Comparison of ENCODE assay signal across 27 cellular contexts in genomic region chr5:50808406-50808805, GRCh38.
DNase-seq lines count a peak whose midpoint lies in the region; ATAC-seq, FAIRE-seq and TF ChIP-seq lines count a peak whose summit lies in the region.
"Had no signal": no experiment of that assay in that cellular context is flagged by ENCODE, and none has a peak within 500 bp of the region (broad histone marks: within the 10 kb centered on the region; RNA-seq: fewer than 3 reads in every experiment).

No MANE protein-coding gene starts in this region.

- no peaks in the 10 kb centered on the region for H3K27me3 ChIP-seq in mesendoderm (ENCODE audit: insufficient read depth, low read length, poor library complexity)
- H3K27me3 ChIP-seq: SJSA1 had no signal

- H3K4me1 ChIP-seq in mesendoderm (ENCODE audit: control insufficient read depth, low read depth, low read length), result peaks cover 12% of the 10 kb centered on the region
- H3K4me1 ChIP-seq: SJSA1 had no signal

- no peaks in the 10 kb centered on the region for H3K27me3 Mint-ChIP-seq in dendritic cell treated with granulocyte-macrophage colony-stimulating factor and Interleukin-4, amounts not matched to agents 40 ng/mL and 50 ng/mL, for 4 days
- H3K27me3 Mint-ChIP-seq: B cell had no signal

- no peak overlapping the region for H3K4me3 Mint-ChIP-seq in dendritic cell treated with granulocyte-macrophage colony-stimulating factor and Interleukin-4, amounts not matched to agents 40 ng/mL and 50 ng/mL, for 4 days
- no peak overlapping the region for H3K4me3 Mint-ChIP-seq in stimulated activated effector memory CD8-positive, alpha-beta T cell treated with anti-CD3 and anti-CD28 coated beads, Interleukin-12 subunit alpha, Interleukin-12 subunit beta, amount 100 ng/mL, for 72 hours
- H3K4me3 Mint-ChIP-seq: B cell; CD8-positive, alpha-beta T cell had no signal

- H3K36me3 Mint-ChIP-seq in dendritic cell treated with granulocyte-macrophage colony-stimulating factor and Interleukin-4, amounts not matched to agents 40 ng/mL and 50 ng/mL, for 4 days (ENCODE audit: low read depth), result peaks cover 56% of the 10 kb centered on the region
- peaks cover 49% of the 10 kb centered on the region for H3K36me3 Mint-ChIP-seq in stimulated activated effector memory CD8-positive, alpha-beta T cell treated with anti-CD3 and anti-CD28 coated beads, Interleukin-12 subunit alpha, Interleukin-12 subunit beta, amount 100 ng/mL, for 72 hours

- no peak overlapping the region for H3K4ac ChIP-seq in mesendoderm (ENCODE audit: low read depth, low read length)

- H2BK15ac ChIP-seq in mesendoderm (replicated peaks; ENCODE audit: low read depth), result no peak overlapping the region

- H3K36me3 ChIP-seq in mesendoderm (ENCODE audit: control insufficient read depth, insufficient read depth, low read length), result no peaks in the 10 kb centered on the region
- H3K36me3 ChIP-seq: SJSA1 had no signal

- no peaks in the 10 kb centered on the region for H3K79me2 ChIP-seq in mesendoderm (ENCODE audit: control insufficient read depth, insufficient read depth, low read length)

- H3K4me3 ChIP-seq in mesendoderm (ENCODE audit: low read length), result no peak overlapping the region
- H3K4me3 ChIP-seq in foreskin fibroblast (ENCODE audit: low read depth in 1 of 2, low read length in 2 of 2), result no peak overlapping the region
- H3K4me3 ChIP-seq: K562, PC-9, SJSA1 had no signal

- no peak overlapping the region for H3K23ac ChIP-seq in mesendoderm (ENCODE audit: low read length)

- peak overlapping the region; percentile 30 for H3K27ac Mint-ChIP-seq in dendritic cell treated with granulocyte-macrophage colony-stimulating factor and Interleukin-4, amounts not matched to agents 40 ng/mL and 50 ng/mL, for 4 days
- peak overlapping the region; percentile 60 for H3K27ac Mint-ChIP-seq in stimulated activated effector memory CD8-positive, alpha-beta T cell treated with anti-CD3 and anti-CD28 coated beads, Interleukin-12 subunit alpha, Interleukin-12 subunit beta, amount 100 ng/mL, for 72 hours
- H3K27ac Mint-ChIP-seq: B cell had no signal

- peak; percentile 58 for DNase-seq in SK-MEL-5 (ENCODE audit: low read depth, low spot score)
- DNase-seq in mesendoderm, result peak; percentile 60
- no peak for DNase-seq in stimulated activated effector memory CD8-positive, alpha-beta T cell treated with anti-CD3 and anti-CD28 coated beads, Interleukin-12 subunit alpha, Interleukin-12 subunit beta, amount 100 ng/mL, for 72 hours (ENCODE audit: low spot score in 2 of 2)
- no peak for DNase-seq in NCI-H187 treated with DMSO at 0.1 percent for 48 hours (lab: John Stamatoyannopoulos, UW)
- DNase-seq in foreskin fibroblast, result no peak
- DNase-seq in T1000 (lab: John Stamatoyannopoulos, UW), result no peak
- no peak for DNase-seq in frontal cortex (ENCODE audit: low spot score in 2 of 2)
- DNase-seq: CD8-positive, alpha-beta T cell; DMS 273 treated with DMSO at 0.1 percent for 48 hours; GF-D8; HCEC 1CT; Kasumi-1; NCI-H1105 treated with DMSO at 0.1 percent for 48 hours; NCI-H146; NCI-H2029 treated with DMSO at 0.1 percent for 48 hours; NCI-H2227 treated with DMSO at 0.1 percent for 48 hours; NCI-H526 treated with DMSO at 0.1 percent for 48 hours; PC-9 had no signal

- H3K4me2 ChIP-seq in mesendoderm (ENCODE audit: low read length), result no peak overlapping the region
- H3K4me2 ChIP-seq: PC-9 had no signal

- in situ Hi-C loops in SK-MEL-5 (cut with HindIII; ENCODE audit: low pct_unique_long_range_greater_than_20kb, low sequenced_read_pairs), result no loop called here

- ATAC-seq in stimulated activated effector memory CD8-positive, alpha-beta T cell treated with anti-CD3 and anti-CD28 coated beads, Interleukin-12 subunit alpha, Interleukin-12 subunit beta, amount 100 ng/mL, for 72 hours, result no peak
- ATAC-seq: CD8-positive, alpha-beta T cell; K562; Right ventricle myocardium inferior had no signal

- H2BK120ac ChIP-seq in mesendoderm (ENCODE audit: low read depth, low read length), result no peak overlapping the region

- no peak for FAIRE-seq in frontal cortex (lab: Jason Lieb, UNC)
- FAIRE-seq: GM12892, H1, K562 had no signal

- H2AK5ac ChIP-seq in mesendoderm (ENCODE audit: low read length), result no peak overlapping the region

- no peak overlapping the region for H3K56ac ChIP-seq in mesendoderm (ENCODE audit: low read length)

- no peak overlapping the region for H2BK5ac ChIP-seq in mesendoderm (ENCODE audit: low read length)

- peaks cover 9% of the 10 kb centered on the region for H3K4me1 Mint-ChIP-seq in dendritic cell treated with granulocyte-macrophage colony-stimulating factor and Interleukin-4, amounts not matched to agents 40 ng/mL and 50 ng/mL, for 4 days (ENCODE audit: low read depth)
- H3K4me1 Mint-ChIP-seq in stimulated activated effector memory CD8-positive, alpha-beta T cell treated with anti-CD3 and anti-CD28 coated beads, Interleukin-12 subunit alpha, Interleukin-12 subunit beta, amount 100 ng/mL, for 72 hours, result peaks cover 34% of the 10 kb centered on the region

- intact Hi-C loops in dendritic cell treated with granulocyte-macrophage colony-stimulating factor and Interleukin-4, amounts not matched to agents 40 ng/mL and 50 ng/mL, for 4 days (cut with micrococcal nuclease), result no loop called here

- H4K5ac ChIP-seq in mesendoderm (ENCODE audit: low read length), result no peak overlapping the region

- no peak for TF ChIP-seq CTCF in foreskin fibroblast (IDR thresholded peaks at IDR 0.05; ENCODE audit: low read depth, low read length)

- H3K9me3 Mint-ChIP-seq in dendritic cell treated with granulocyte-macrophage colony-stimulating factor and Interleukin-4, amounts not matched to agents 40 ng/mL and 50 ng/mL, for 4 days, result peaks cover 12% of the 10 kb centered on the region
- peaks cover 4% of the 10 kb centered on the region for H3K9me3 Mint-ChIP-seq in stimulated activated effector memory CD8-positive, alpha-beta T cell treated with anti-CD3 and anti-CD28 coated beads, Interleukin-12 subunit alpha, Interleukin-12 subunit beta, amount 100 ng/mL, for 72 hours

- H4K8ac ChIP-seq in mesendoderm (ENCODE audit: low read depth, low read length), result no peak overlapping the region

- peak overlapping the region; percentile 39 for H3K18ac ChIP-seq in mesendoderm (ENCODE audit: low read length)

- no peak overlapping the region for H3K27ac ChIP-seq in mesendoderm (ENCODE audit: low read depth, low read length)
- H3K27ac ChIP-seq: C4-2B, HL-60, PC-9, SJSA1 had no signal

- H3K79me1 ChIP-seq in mesendoderm (ENCODE audit: low read length), result no peaks in the 10 kb centered on the region

- H3K9ac ChIP-seq in mesendoderm (ENCODE audit: low read length), result no peak overlapping the region

- WGBS in mesendoderm (ENCODE audit: extremely low coverage, insufficient coverage, low lambda C conversion rate), result no CpG with 5 or more reads among the region's 3 CpGs

Comparison
In these comparisons a context has a peak if more than half of its experiments do, and no peak if none do; other contexts are left out.
1. DNase-seq: peak in SK-MEL-5 (single experiment) and mesendoderm (single experiment); none in stimulated activated effector memory CD8-positive, alpha-beta T cell treated with anti-CD3 and anti-CD28 coated beads, Interleukin-12 subunit alpha, Interleukin-12 subunit beta, amount 100 ng/mL, for 72 hours (0 of 2), NCI-H187 treated with DMSO at 0.1 percent for 48 hours (single experiment), foreskin fibroblast (0 of 2), T1000 (single experiment) and frontal cortex (0 of 2).